Comparison of ENCODE assay signal across 8 cellular contexts in the genomic region with DNA sequence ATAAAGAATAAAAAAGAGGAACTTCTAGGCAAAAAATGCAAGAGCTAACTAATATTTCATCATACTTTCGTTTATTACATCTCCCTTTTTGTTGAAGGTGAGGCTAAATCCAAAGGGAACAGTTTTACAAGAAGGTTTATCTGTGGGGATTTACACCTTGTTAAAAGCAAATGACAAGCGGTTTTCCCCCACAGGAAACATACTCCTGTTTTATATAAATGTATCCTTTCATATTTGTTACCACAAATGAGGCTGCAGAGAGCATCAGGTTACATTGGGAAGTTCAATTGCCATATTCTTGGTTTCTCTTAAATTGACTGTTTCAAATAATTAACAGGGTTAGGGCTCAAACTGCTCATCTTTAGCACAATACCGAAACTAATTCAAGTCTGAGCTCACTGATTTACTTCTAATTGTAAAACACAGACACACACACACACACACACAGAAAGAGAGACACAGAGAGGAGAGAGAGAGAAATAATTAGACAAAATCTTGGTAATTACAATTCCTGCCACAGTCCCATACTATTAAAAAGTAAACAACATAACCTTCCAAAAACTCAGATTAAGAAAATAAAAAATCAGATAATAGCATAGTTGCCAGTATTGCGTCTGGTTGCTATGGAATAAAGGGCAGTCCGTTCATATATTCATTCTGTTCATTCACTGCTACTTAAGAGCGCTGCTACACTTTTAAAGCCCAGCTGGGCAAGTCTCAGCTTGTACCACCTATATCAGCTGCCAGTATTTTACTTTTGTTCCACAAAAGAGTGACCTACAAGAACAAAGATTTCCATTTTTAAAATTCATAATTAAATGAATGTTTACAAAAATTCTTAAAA.
DNase-seq lines count a peak whose midpoint lies in the region; ATAC-seq and TF ChIP-seq lines count a peak whose summit lies in the region.

No MANE protein-coding gene starts in this region.

- no peaks in the 10 kb centered on the region for H3K36me3 ChIP-seq in neutrophil

- peak; percentile 2 for DNase-seq in ELR (ENCODE audit: low read depth)
- DNase-seq in HEK293T (ENCODE audit: extremely low spot score): peak; percentile 6
- DNase-seq in NCI-H2081 treated with DMSO at 0.1 percent for 48 hours (lab: John Stamatoyannopoulos, UW): peak; percentile 85
- DNase-seq in astrocyte of the hippocampus (ENCODE audit: low read depth, low spot score): peak; percentile 58
- no peak for DNase-seq in AG08395 (ENCODE audit: low spot score)

- POLR2A ChIA-PET in HEK293T (lab: Yijun Ruan, JAX): interaction anchor here (1.0 to 2.7 kb wide), 3 partner anchors 18 to 789 kb away, joined by 3 to 19 read pairs (median 4); a partner anchor contains a TSS

- H3K4me1 ChIP-seq in neutrophil (ENCODE audit: control insufficient read depth in 1 of 2, insufficient read depth in 1 of 2, low read depth in 1 of 2, low read length in 1 of 2): peaks cover 40 to 44% of the 10 kb centered on the region in 2 experiments

- ATAC-seq in GM18520 (IDR thresholded peaks at IDR 0.05; ENCODE audit: unreplicated experiment): no peak
- ATAC-seq in GM21717 (IDR thresholded peaks at IDR 0.05; ENCODE audit: unreplicated experiment): no peak

- H3K4me3 ChIP-seq in neutrophil (ENCODE audit: low read depth in 1 of 2, low read length in 1 of 2): peak overlapping the region; percentile 12 to 38

- no peaks in the 10 kb centered on the region for H3K27me3 ChIP-seq in neutrophil

- no peak for TF ChIP-seq CTCF in neutrophil (IDR thresholded peaks at IDR 0.05)

- CTCF ChIA-PET in HEK293T (lab: Yijun Ruan, JAX): no interaction called here

- H3K9me3 ChIP-seq in neutrophil: no peaks in the 10 kb centered on the region

- peak overlapping the region; percentile 77 for H3K27ac ChIP-seq in neutrophil

TF ChIP-seq in HEK293T, 16 proteins besides CTCF, POLR2A, EP300 and RAD21:
- TF ChIP-seq HDGF (IDR thresholded peaks at IDR 0.05; ENCODE audit: borderline replicate concordance) (no peak), CTBP1 (IDR thresholded peaks at IDR 0.05; ENCODE audit: borderline replicate concordance) (no peak), BHLHE40 (IDR thresholded peaks at IDR 0.05; ENCODE audit: borderline replicate concordance) (no peak), FOXA1 (IDR thresholded peaks at IDR 0.05) (no peak), SP1 (IDR thresholded peaks at IDR 0.05) (no peak), FOXM1 (IDR thresholded peaks at IDR 0.05; ENCODE audit: borderline replicate concordance) (no peak), SUZ12 (IDR thresholded peaks at IDR 0.05) (no peak), ELF4 (IDR thresholded peaks at IDR 0.05) (no peak), ARNT (IDR thresholded peaks at IDR 0.05) (no peak), NFRKB (IDR thresholded peaks at IDR 0.05) (no peak), ZNF384 (IDR thresholded peaks at IDR 0.05) (no peak), TARDBP (IDR thresholded peaks at IDR 0.05) (no peak), LEF1 (IDR thresholded peaks at IDR 0.05; ENCODE audit: borderline replicate concordance) (no peak), L3MBTL2 (conservative IDR thresholded peaks at IDR 0.05) (no peak), FOXK2 (IDR thresholded peaks at IDR 0.05) (no peak)
- TF ChIP-seq, protein P1, sequence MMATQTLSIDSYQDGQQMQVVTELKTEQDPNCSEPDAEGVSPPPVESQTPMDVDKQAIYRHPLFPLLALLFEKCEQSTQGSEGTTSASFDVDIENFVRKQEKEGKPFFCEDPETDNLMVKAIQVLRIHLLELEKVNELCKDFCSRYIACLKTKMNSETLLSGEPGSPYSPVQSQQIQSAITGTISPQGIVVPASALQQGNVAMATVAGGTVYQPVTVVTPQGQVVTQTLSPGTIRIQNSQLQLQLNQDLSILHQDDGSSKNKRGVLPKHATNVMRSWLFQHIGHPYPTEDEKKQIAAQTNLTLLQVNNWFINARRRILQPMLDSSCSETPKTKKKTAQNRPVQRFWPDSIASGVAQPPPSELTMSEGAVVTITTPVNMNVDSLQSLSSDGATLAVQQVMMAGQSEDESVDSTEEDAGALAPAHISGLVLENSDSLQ (IDR thresholded peaks at IDR 0.05): no peak
